28 cellular contexts compared by ENCODE assay signal in genomic region chr6:166653639-166653941, GRCh38.
"Had no signal": no experiment of that assay in that cellular context is flagged by ENCODE, and none has a peak within 500 bp of the region (broad histone marks: within the 10 kb centered on the region; RNA-seq: fewer than 3 reads in every experiment).

No MANE protein-coding gene starts in this region.

- FAIRE-seq: pancreas had no signal

- H3K9me3 ChIP-seq: neutrophil, pancreas, prostate gland, spleen, suprapubic skin, testis, tibial artery, transverse colon, upper lobe of right lung, uterus had no signal

- H3K27ac ChIP-seq: neutrophil, pancreas, prostate gland, skin epidermis, spleen, suprapubic skin, testis, tibial artery, transverse colon, upper lobe of right lung, uterus had no signal

- H3K27me3 ChIP-seq: neutrophil, pancreas, testis, upper lobe of right lung, uterus had no signal

- ATAC-seq: naive thymus-derived CD4-positive, alpha-beta T cell; natural killer cell; pancreas; right cardiac atrium; sciatic nerve; stimulated activated memory B cell treated with anti-CD40 and anti-IgM and Interleukin-4, amounts not matched to agents 10 μg/mL and 1 μg/mL and 100 μg/mL, for 72 hours; stimulated activated naive CD8-positive, alpha-beta T cell treated with anti-CD3 and anti-CD28 coated beads, Interleukin-15, amount 100 ng/mL, for 72 hours; stimulated activated naive CD8-positive, alpha-beta T cell treated with anti-CD3 and anti-CD28 coated beads, Interleukin-15, Interleukin-2, amounts not matched to agents 100 U/mL and 50 U/mL, for 24 hours; upper lobe of right lung had no signal

- H3K4me2 ChIP-seq: smooth muscle cell had no signal

- H3K36me3 ChIP-seq: neutrophil, pancreas, prostate gland, spleen, suprapubic skin, tibial artery, transverse colon, upper lobe of right lung, uterus had no signal

- H3K4me3 ChIP-seq: pancreas, prostate gland, skin epidermis, smooth muscle cell, spleen, suprapubic skin, testis, tibial artery, transverse colon, upper lobe of right lung, uterus had no signal

- H3K4me1 ChIP-seq: pancreas, prostate gland, suprapubic skin, testis, tibial artery, upper lobe of right lung, uterus had no signal

- DNase-seq: naive thymus-derived CD4-positive, alpha-beta T cell; natural killer cell; nucleus accumbens; pancreas; retina; right cardiac atrium; spleen; stimulated activated CD4-positive, alpha-beta T cell treated with anti-CD3 and anti-CD28 coated beads, Interleukin-12 subunit alpha, Interleukin-12 subunit beta, amount 100 ng/mL, for 4 hours; stimulated activated CD4-positive, alpha-beta T cell treated with anti-CD3 and anti-CD28 coated beads, Interleukin-1b, Interleukin-23, amount 100 ng/mL, for 48 hours; stimulated activated CD4-positive, alpha-beta T cell treated with anti-CD3 and anti-CD28 coated beads, Interleukin-4, amount 100 ng/mL, for 1 hour; stimulated activated CD4-positive, alpha-beta T cell treated with anti-CD3 and anti-CD28 coated beads, Interleukin-4, amount 100 ng/mL, for 4 hours; stimulated activated CD8-positive, alpha-beta memory T cell treated with anti-CD3 and anti-CD28 coated beads, Interleukin-4, amount 100 ng/mL, for 48 hours; stimulated activated naive CD4-positive, alpha-beta T cell; stimulated activated naive CD8-positive, alpha-beta T cell treated with anti-CD3 and anti-CD28 coated beads, Interleukin-15, amount 100 ng/mL, for 72 hours; stimulated activated naive CD8-positive, alpha-beta T cell treated with anti-CD3 and anti-CD28 coated beads, Interleukin-15, Interleukin-2, amounts not matched to agents 100 U/mL and 50 U/mL, for 24 hours; substantia nigra; testis; tibial artery; transverse colon; upper lobe of right lung; uterus had no signal
